ENCODE assay signal across 7 cellular contexts in the genomic region with DNA sequence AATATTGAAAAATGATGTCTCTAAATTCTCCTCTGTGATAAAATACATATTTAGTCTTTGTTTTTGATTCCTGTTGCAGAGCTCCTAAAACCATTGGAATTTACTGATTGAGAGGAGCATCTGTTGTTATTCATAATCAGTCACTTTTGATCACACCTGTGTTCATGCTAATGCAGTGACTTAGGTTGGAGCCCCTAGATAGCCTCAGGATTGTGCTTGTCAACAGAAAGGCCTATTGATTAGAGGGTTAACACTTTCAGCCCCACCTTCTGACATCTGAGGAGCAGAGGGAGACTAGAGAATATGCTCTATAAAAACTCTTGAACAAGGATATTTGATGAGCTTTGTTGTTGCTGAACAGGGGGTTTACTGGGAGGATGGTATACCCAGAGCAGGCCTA.
"Had no signal": no experiment of that assay in that cellular context is flagged by ENCODE, and none has a peak within 500 bp of the region (broad histone marks: within the 10 kb centered on the region; RNA-seq: fewer than 3 reads in every experiment).

No MANE protein-coding gene starts in this region.

- H3K4me3 Mint-ChIP-seq: HFFc6 had no signal

- H3K9me3 ChIP-seq: HAP-1 had no signal

- H3K9me3 Mint-ChIP-seq: HFFc6 had no signal

- DNase-seq: GOT3, H7, HFFc6, IMR-90 had no signal

- H3K4me1 ChIP-seq: HAP-1 had no signal

- H3K36me3 ChIP-seq: HAP-1 had no signal

- H3K27ac Mint-ChIP-seq: HFFc6 had no signal

- ATAC-seq: HCT116, K562 had no signal

- H3K4me3 ChIP-seq: HAP-1, K562 had no signal
